ENCODE assay signal across 16 cellular contexts in the genomic region with DNA sequence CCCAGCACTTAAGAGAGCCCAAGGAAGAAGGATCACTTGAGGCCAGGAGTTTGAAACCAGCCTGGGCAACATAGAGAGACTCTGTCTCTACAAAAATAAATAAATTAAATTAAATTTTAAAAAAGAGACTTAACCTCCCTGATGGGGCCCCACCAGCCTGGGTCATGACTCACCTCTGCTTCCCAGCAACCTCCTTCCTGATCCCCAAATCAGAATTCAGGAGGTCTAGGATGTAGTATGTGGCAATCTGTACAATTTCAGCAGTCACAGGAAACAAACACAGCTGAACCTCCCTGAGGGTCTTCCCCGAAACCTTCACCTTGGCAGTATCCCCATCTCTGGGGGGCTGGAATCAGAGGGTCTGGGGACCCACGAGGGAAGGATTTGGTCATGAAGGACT. TPM values are rescaled to one million over a fixed set of nuclear protein-coding genes. Genes with fewer than 3 reads are reported as not detected.
A peak's percentile ranks its signal among the peaks of the same experiment; 100 is the strongest.
DNase-seq lines count a peak whose midpoint lies in the region; ATAC-seq and TF ChIP-seq lines count a peak whose summit lies in the region.
"Had no signal": no experiment of that assay in that cellular context is flagged by ENCODE, and none has a peak within 500 bp of the region (broad histone marks: within the 10 kb centered on the region; RNA-seq: fewer than 3 reads in every experiment).

No MANE protein-coding gene starts in this region.

- H3K36me3 ChIP-seq in left ventricle myocardium inferior, result no peaks in the 10 kb centered on the region
- H3K36me3 ChIP-seq: prostate gland had no signal

- H3K4me3 Mint-ChIP-seq in activated CD8-positive, alpha-beta T cell treated with anti-CD3 and anti-CD28 coated beads, Interleukin-2, amount 10 ng/mL, durations not matched to agents 7 days and 5 days, result no peak overlapping the region
- H3K4me3 Mint-ChIP-seq: activated naive CD8-positive, alpha-beta T cell; central memory CD8-positive, alpha-beta T cell; T-helper 17 cell had no signal

- CTCF ChIA-PET in activated CD8-positive, alpha-beta T cell treated with anti-CD3 and anti-CD28 coated beads, Interleukin-2, amount 10 ng/mL, durations not matched to agents 7 days and 5 days (lab: Charles Lee), result no interaction called here

- peak overlapping the region; percentile 52 for H3K27ac Mint-ChIP-seq in activated CD8-positive, alpha-beta T cell treated with anti-CD3 and anti-CD28 coated beads, Interleukin-2, amount 10 ng/mL, durations not matched to agents 7 days and 5 days
- H3K27ac Mint-ChIP-seq: T-helper 17 cell had no signal

- intact Hi-C loops in left ventricle myocardium inferior (cut with micrococcal nuclease) (no loop called here), right cardiac atrium (cut with DNase I) (no loop called here)

- H3K9me3 Mint-ChIP-seq in activated CD8-positive, alpha-beta T cell treated with anti-CD3 and anti-CD28 coated beads, Interleukin-2, amount 10 ng/mL, durations not matched to agents 7 days and 5 days (ENCODE audit: insufficient read depth), result no peaks in the 10 kb centered on the region
- H3K9me3 Mint-ChIP-seq: central memory CD8-positive, alpha-beta T cell had no signal

- TF ChIP-seq CTCF in left ventricle myocardium inferior (IDR thresholded peaks at IDR 0.05; ENCODE audit: borderline replicate concordance) (no peak), foreskin keratinocyte (conservative IDR thresholded peaks at IDR 0.05) (peak; percentile 6)

- no peaks in the 10 kb centered on the region for H3K27me3 Mint-ChIP-seq in activated CD8-positive, alpha-beta T cell treated with anti-CD3 and anti-CD28 coated beads, Interleukin-2, amount 10 ng/mL, durations not matched to agents 7 days and 5 days (ENCODE audit: low read depth)
- H3K27me3 Mint-ChIP-seq: activated naive CD8-positive, alpha-beta T cell; central memory CD8-positive, alpha-beta T cell; T-helper 17 cell had no signal

- peak overlapping the region; percentile 85 for H3K27ac ChIP-seq in left ventricle myocardium inferior (replicated peaks)
- H3K27ac ChIP-seq in right cardiac atrium (ENCODE audit: low read length), result no peak overlapping the region
- H3K27ac ChIP-seq in foreskin keratinocyte, result no peak overlapping the region
- H3K27ac ChIP-seq: prostate gland had no signal

- H3K9me3 ChIP-seq in left ventricle myocardium inferior (replicated peaks) (no peaks in the 10 kb centered on the region), right cardiac atrium (ENCODE audit: control insufficient read depth, low read length) (no peaks in the 10 kb centered on the region)
- H3K9me3 ChIP-seq: prostate gland had no signal

- H3K27me3 ChIP-seq in left ventricle myocardium inferior (ENCODE audit: low read depth), result no peaks in the 10 kb centered on the region
- no peaks in the 10 kb centered on the region for H3K27me3 ChIP-seq in right cardiac atrium (ENCODE audit: control insufficient read depth, insufficient read depth)
- no peaks in the 10 kb centered on the region for H3K27me3 ChIP-seq in foreskin keratinocyte
- H3K27me3 ChIP-seq: hepatocyte had no signal

- no peak overlapping the region for H3K4me3 ChIP-seq in left ventricle myocardium inferior
- H3K4me3 ChIP-seq in right cardiac atrium (ENCODE audit: low read length), result no peak overlapping the region
- H3K4me3 ChIP-seq: hepatocyte, prostate gland had no signal

- 70% methylated on average over 2 of the region's 2 CpGs for WGBS in right cardiac atrium

- ATAC-seq in right cardiac atrium (no peak), foreskin keratinocyte (peak; percentile 35), GM21423 (IDR thresholded peaks at IDR 0.05; ENCODE audit: unreplicated experiment) (no peak), HG02759 (IDR thresholded peaks at IDR 0.05; ENCODE audit: unreplicated experiment) (no peak), HG02571 (IDR thresholded peaks at IDR 0.05; ENCODE audit: unreplicated experiment) (no peak)
- no peak for ATAC-seq in activated CD8-positive, alpha-beta T cell treated with anti-CD3 and anti-CD28 coated beads, Interleukin-2, amount 10 ng/mL, durations not matched to agents 7 days and 5 days
- ATAC-seq: activated CD4-positive, CD25-positive, alpha-beta regulatory T cell treated with anti-CD3 and anti-CD28 coated beads, Interleukin-2, amount 50 U/mL, for 24 hours; T-helper 17 cell had no signal

- DNase-seq in left ventricle myocardium inferior (no peak), right cardiac atrium (no peak), foreskin keratinocyte (no peak)
- no peak for DNase-seq in activated CD8-positive, alpha-beta T cell treated with anti-CD3 and anti-CD28 coated beads, Interleukin-2, amount 10 ng/mL, durations not matched to agents 7 days and 5 days
- DNase-seq in activated CD4-positive, alpha-beta T cell treated with anti-CD3 and anti-CD28 coated beads for 4 hours, result no peak
- DNase-seq: NCI-H2081, RPMI8226, T-helper 17 cell had no signal

- peaks cover 38% of the 10 kb centered on the region for H3K4me1 Mint-ChIP-seq in activated CD8-positive, alpha-beta T cell treated with anti-CD3 and anti-CD28 coated beads, Interleukin-2, amount 10 ng/mL, durations not matched to agents 7 days and 5 days (ENCODE audit: low read depth)

- peaks cover 1% of the 10 kb centered on the region for H3K36me3 Mint-ChIP-seq in activated CD8-positive, alpha-beta T cell treated with anti-CD3 and anti-CD28 coated beads, Interleukin-2, amount 10 ng/mL, durations not matched to agents 7 days and 5 days (ENCODE audit: low read depth)
- H3K36me3 Mint-ChIP-seq: activated naive CD8-positive, alpha-beta T cell had no signal

- POLR2A ChIA-PET in activated CD8-positive, alpha-beta T cell treated with anti-CD3 and anti-CD28 coated beads, Interleukin-2, amount 10 ng/mL, durations not matched to agents 7 days and 5 days (lab: Charles Lee), result interaction anchor here (1.0 to 2.3 kb wide), 3 partner anchors 10 to 18 kb away, joined by 3 to 14 read pairs (median 4); a partner anchor contains a TSS

- peaks cover 34% of the 10 kb centered on the region for H3K4me1 ChIP-seq in left ventricle myocardium inferior
- H3K4me1 ChIP-seq in right cardiac atrium (ENCODE audit: control insufficient read depth, insufficient read depth, low read length), result no peaks in the 10 kb centered on the region
- H3K4me1 ChIP-seq in foreskin keratinocyte, result no peaks in the 10 kb centered on the region
- H3K4me1 ChIP-seq: prostate gland had no signal

RNA-seq across cellular contexts. Expression of a gene that starts 9.7 kb away (rescaled TPM):
- total RNA-seq in left ventricle myocardium inferior (10.8 TPM), right cardiac atrium (10 to 100 TPM; 14.8 to 17.7 (median 16.5) TPM), foreskin keratinocyte (28.4 and 32.3 TPM in 2 replicates)
- polyA plus RNA-seq in right cardiac atrium (20.3 TPM), foreskin keratinocyte (45.8 and 52.1 TPM in 2 replicates)
- 10 to 100 TPM; 84.0 to 90.1 TPM for total RNA-seq in activated CD8-positive, alpha-beta T cell treated with anti-CD3 and anti-CD28 coated beads, Interleukin-2, amount 10 ng/mL, durations not matched to agents 7 days and 5 days

RNA-seq across cellular contexts. Expression of a gene that starts 16.4 kb away (rescaled TPM):
- total RNA-seq in left ventricle myocardium inferior, result 23.6 TPM
- 10 to 100 TPM; 18.7 to 24.6 (median 23.2) TPM for total RNA-seq in right cardiac atrium
- 20.4 TPM for polyA plus RNA-seq in right cardiac atrium
- total RNA-seq in activated CD8-positive, alpha-beta T cell treated with anti-CD3 and anti-CD28 coated beads, Interleukin-2, amount 10 ng/mL, durations not matched to agents 7 days and 5 days, result 10 to 100 TPM; 40.4 to 45.4 TPM
- total RNA-seq in foreskin keratinocyte, result 27.6 and 34.1 TPM in 2 replicates
- polyA plus RNA-seq in foreskin keratinocyte, result 28.2 and 33.5 TPM in 2 replicates

RNA-seq across cellular contexts. Expression of a gene that starts 17.5 kb away (rescaled TPM):
- 4.6 TPM for total RNA-seq in left ventricle myocardium inferior
- 1 to 10 TPM; 3.5 to 5.3 (median 4.4) TPM for total RNA-seq in right cardiac atrium
- polyA plus RNA-seq in right cardiac atrium, result 4.9 TPM
- total RNA-seq in activated CD8-positive, alpha-beta T cell treated with anti-CD3 and anti-CD28 coated beads, Interleukin-2, amount 10 ng/mL, durations not matched to agents 7 days and 5 days, result 1 to 10 TPM; 2.6 to 2.8 TPM
- 1.3 and 1.6 TPM in 2 replicates for total RNA-seq in foreskin keratinocyte
- 1.3 and 1.4 TPM in 2 replicates for polyA plus RNA-seq in foreskin keratinocyte

RNA-seq across cellular contexts. Expression of a gene that starts 18.0 kb away (rescaled TPM):
- total RNA-seq in left ventricle myocardium inferior (0.88 TPM), right cardiac atrium (under 1 TPM in 1 of 4 donors, not detected in 3; 0.44 TPM), foreskin keratinocyte (0.28 and 0.54 TPM in 2 replicates)
- polyA plus RNA-seq in right cardiac atrium (0.11 TPM), foreskin keratinocyte (0.77 and 1.1 TPM in 2 replicates)
- total RNA-seq in activated CD8-positive, alpha-beta T cell treated with anti-CD3 and anti-CD28 coated beads, Interleukin-2, amount 10 ng/mL, durations not matched to agents 7 days and 5 days, result 1 to 10 TPM; 2.7 to 3.6 TPM
- polyA plus RNA-seq: hepatocyte had no signal

RNA-seq across cellular contexts. Expression of a gene that starts 33.0 kb away (rescaled TPM):
- total RNA-seq in left ventricle myocardium inferior (47.5 TPM), right cardiac atrium (10 to 100 TPM; 36.7 to 63.6 (median 48.6) TPM), foreskin keratinocyte (37.8 and 44.4 TPM in 2 replicates)
- polyA plus RNA-seq in right cardiac atrium (61.2 TPM), foreskin keratinocyte (42.9 and 52.7 TPM in 2 replicates)
- total RNA-seq in activated CD8-positive, alpha-beta T cell treated with anti-CD3 and anti-CD28 coated beads, Interleukin-2, amount 10 ng/mL, durations not matched to agents 7 days and 5 days, result 100 to 1,000 TPM; 129 to 132 TPM
